In the genomic region with DNA sequence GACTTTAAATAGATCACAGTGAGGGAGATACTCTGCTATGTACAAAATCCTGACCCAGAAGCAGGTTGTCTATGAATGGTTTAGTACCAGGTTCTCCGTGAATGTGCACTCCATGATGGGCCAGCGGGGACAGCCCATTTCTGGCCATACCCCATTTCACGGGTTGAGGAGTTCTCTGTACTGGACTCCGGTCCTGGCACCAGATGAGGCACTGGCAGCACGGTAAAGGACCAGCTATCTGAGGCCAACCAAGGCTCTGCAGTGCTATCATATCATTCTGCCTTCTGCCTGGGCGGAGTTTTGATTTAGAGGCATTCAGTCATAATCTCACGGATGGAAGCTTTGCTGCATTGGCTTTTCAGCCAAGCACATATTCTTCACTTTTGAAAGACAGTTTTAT, we compare ENCODE assay signal across 35 cellular contexts.
"Had no signal": no experiment of that assay in that cellular context is flagged by ENCODE, and none has a peak within 500 bp of the region (broad histone marks: within the 10 kb centered on the region; RNA-seq: fewer than 3 reads in every experiment).

No MANE protein-coding gene starts in this region.

- DNase-seq: Karpas-422, Kasumi-1, KBM-7, KG1, MG63, MM.1S, MV-4-11, NCI-H1048, NCI-H1092, NCI-H1092 treated with DMSO at 0.1 percent for 48 hours, NCI-H1105, NCI-H1105 treated with DMSO at 0.1 percent for 48 hours, NCI-H1417, NCI-H1417 treated with DMSO at 0.1 percent for 48 hours, NCI-H1436, NCI-H1436 treated with DMSO at 0.1 percent for 48 hours, NCI-H146, NCI-H1694, NCI-H1694 treated with DMSO at 0.1 percent for 48 hours, NCI-H187, NCI-H187 treated with DMSO at 0.1 percent for 48 hours, NCI-H2029, NCI-H2029 treated with DMSO at 0.1 percent for 48 hours, NCI-H2081, NCI-H2081 treated with DMSO at 0.1 percent for 48 hours, NCI-H2107, NCI-H2171, NCI-H2171 treated with DMSO at 0.1 percent for 48 hours, NCI-H2227 treated with DMSO at 0.1 percent for 48 hours, NCI-H226, NCI-H345, NCI-H446, NCI-H446 treated with DMSO at 0.1 percent for 48 hours, NCI-H510A had no signal

- H3K4me3 ChIP-seq: MG63 had no signal

- H3K27ac ChIP-seq: KMS-11 had no signal

- H3K36me3 ChIP-seq: MG63 had no signal

- H3K9me3 ChIP-seq: MG63 had no signal
